In genomic region chr15:73755481-73755880, GRCh38 we compare ENCODE assay signal across 2 cellular contexts.
TF ChIP-seq lines count a peak whose summit lies in the region.

No MANE protein-coding gene starts in this region.

TF ChIP-seq in HEK293, 187 proteins besides CTCF, POLR2A, EP300 and RAD21 (continued from another document):
- no peak for TF ChIP-seq ZNF24 (tag by site-specific recombination; IDR thresholded peaks at IDR 0.05)
- peak; percentile 97; the same call in 1 of the 2 replicates for TF ChIP-seq ZNF610 (tag by site-specific recombination; IDR thresholded peaks at IDR 0.05; ENCODE audit: borderline replicate concordance)
- TF ChIP-seq ZNF2 (tag by site-specific recombination; IDR thresholded peaks at IDR 0.05): no peak
- peak; percentile 82 for TF ChIP-seq ZNF600 (tag by site-specific recombination; IDR thresholded peaks at IDR 0.05)
- no peak for TF ChIP-seq ZFP69B (tag by site-specific recombination; IDR thresholded peaks at IDR 0.05)
- 0 out of 2 replicates have a peak, but pooled peaks have one; percentile 33 for TF ChIP-seq PATZ1 (tag by site-specific recombination; IDR thresholded peaks at IDR 0.05)
- no peak for TF ChIP-seq KLF1 (tag by site-specific recombination; IDR thresholded peaks at IDR 0.05)
- TF ChIP-seq ZNF629 (tag by site-specific recombination; IDR thresholded peaks at IDR 0.05): 0 out of 2 replicates have a peak, but pooled peaks have one; percentile 17
- TF ChIP-seq ZNF776 (tag by site-specific recombination; IDR thresholded peaks at IDR 0.05; ENCODE audit: borderline replicate concordance): no peak
- peak; percentile 75 for TF ChIP-seq KLF16 (tag by site-specific recombination; IDR thresholded peaks at IDR 0.05)
- TF ChIP-seq INSM2 (tag by site-specific recombination; IDR thresholded peaks at IDR 0.05): no peak
- peak; percentile 71 for TF ChIP-seq OSR2 (tag by site-specific recombination; IDR thresholded peaks at IDR 0.05)
- TF ChIP-seq ZBTB8A (tag by site-specific recombination; IDR thresholded peaks at IDR 0.05): peak; percentile 30; the same call in 1 of the 2 replicates
- TF ChIP-seq ZIC2 (tag by site-specific recombination; IDR thresholded peaks at IDR 0.05): peak; percentile 66
- TF ChIP-seq ZXDB (tag by site-specific recombination; IDR thresholded peaks at IDR 0.05): 0 out of 2 replicates have a peak, but pooled peaks have one; percentile 20
- 0 out of 2 replicates have a peak, but pooled peaks have one; percentile 21 for TF ChIP-seq PRDM1 (tag by site-specific recombination; IDR thresholded peaks at IDR 0.05)
TF ChIP-seq in HEK293: peak in this region for 13.

TF ChIP-seq in K562, 482 proteins besides CTCF, POLR2A, EP300 and RAD21 (continued from another document):
- TF ChIP-seq REST (CRISPR knock-in tag; IDR thresholded peaks at IDR 0.05; ENCODE audit: low read depth) (no peak), ARID2 (IDR thresholded peaks at IDR 0.05) (no peak)
